1 cellular context compared by ENCODE assay signal in the genomic region with DNA sequence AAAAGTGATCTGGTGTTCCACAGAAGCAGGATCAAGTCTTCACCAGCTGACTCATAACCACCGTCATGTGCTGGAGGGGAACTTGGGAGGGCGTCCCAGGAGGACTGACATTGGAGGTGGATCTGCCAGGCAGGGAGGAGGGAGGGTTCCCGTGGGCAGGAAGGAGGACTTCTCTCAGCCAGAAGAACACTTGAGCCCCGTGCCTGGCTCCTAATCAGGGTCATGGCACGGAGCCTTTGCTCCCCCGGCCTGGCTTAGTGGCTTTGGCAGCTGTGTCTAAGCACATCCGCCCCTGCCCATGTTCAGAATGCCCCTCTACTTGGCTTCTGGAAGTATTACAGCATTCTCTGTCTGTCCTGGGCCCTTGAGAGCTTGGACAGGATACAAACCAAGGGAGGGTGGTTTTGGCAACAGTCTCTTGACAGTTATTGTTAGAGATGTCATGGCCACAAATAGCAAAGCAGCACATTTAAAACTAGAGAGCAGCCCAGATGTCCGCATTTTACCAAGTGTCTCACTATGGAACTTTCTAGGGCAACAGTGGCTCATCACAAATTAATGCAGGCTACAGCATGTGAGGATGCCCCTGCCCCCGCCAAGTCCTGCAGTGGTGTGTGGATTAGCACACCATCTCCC.
TF ChIP-seq lines count a peak whose summit lies in the region.

No MANE protein-coding gene starts in this region.

TF ChIP-seq in SK-N-SH treated with all-trans-retinoic acid at 6 μM for 48 hours, 23 proteins besides CTCF, POLR2A, EP300 and RAD21 (continued from another document):
- no peak for TF ChIP-seq CREB5 (CRISPR knock-in tag; IDR thresholded peaks at IDR 0.05; ENCODE audit: low read depth)
- TF ChIP-seq PPARA (CRISPR knock-in tag; IDR thresholded peaks at IDR 0.05; ENCODE audit: borderline replicate concordance): no peak
- no peak for TF ChIP-seq TSHZ2 (CRISPR knock-in tag; IDR thresholded peaks at IDR 0.05)
- no peak for TF ChIP-seq CSDC2 (CRISPR knock-in tag; IDR thresholded peaks at IDR 0.05)
- TF ChIP-seq ZNF70 (CRISPR knock-in tag; IDR thresholded peaks at IDR 0.05): no peak
- TF ChIP-seq, protein P1, sequence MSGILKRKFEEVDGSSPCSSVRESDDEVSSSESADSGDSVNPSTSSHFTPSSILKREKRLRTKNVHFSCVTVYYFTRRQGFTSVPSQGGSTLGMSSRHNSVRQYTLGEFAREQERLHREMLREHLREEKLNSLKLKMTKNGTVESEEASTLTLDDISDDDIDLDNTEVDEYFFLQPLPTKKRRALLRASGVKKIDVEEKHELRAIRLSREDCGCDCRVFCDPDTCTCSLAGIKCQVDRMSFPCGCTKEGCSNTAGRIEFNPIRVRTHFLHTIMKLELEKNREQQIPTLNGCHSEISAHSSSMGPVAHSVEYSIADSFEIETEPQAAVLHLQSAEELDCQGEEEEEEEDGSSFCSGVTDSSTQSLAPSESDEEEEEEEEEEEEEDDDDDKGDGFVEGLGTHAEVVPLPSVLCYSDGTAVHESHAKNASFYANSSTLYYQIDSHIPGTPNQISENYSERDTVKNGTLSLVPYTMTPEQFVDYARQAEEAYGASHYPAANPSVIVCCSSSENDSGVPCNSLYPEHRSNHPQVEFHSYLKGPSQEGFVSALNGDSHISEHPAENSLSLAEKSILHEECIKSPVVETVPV (CRISPR knock-in tag; IDR thresholded peaks at IDR 0.05): no peak
TF ChIP-seq in SK-N-SH treated with all-trans-retinoic acid at 6 μM for 48 hours: peak in this region for 0.
